ENCODE assay signal across 36 cellular contexts in the genomic region with DNA sequence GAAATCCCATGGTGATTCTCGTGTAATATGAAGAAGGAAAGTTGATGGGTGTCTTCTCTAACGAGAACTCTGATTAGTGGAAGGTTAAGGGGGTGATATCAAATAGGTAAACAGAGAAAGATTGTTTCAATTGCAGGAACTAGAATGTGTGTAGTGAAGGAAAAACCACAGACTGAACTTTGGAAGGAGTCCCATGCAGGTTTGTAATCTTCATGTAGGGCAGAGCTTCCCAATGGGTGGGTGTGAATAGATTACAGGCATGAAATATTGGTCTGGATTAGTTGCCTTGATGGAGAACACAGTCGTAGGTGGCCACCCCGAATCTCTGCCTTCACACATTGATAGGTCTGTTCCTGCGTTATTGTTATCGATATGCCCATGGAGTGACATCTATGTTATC.
"Had no signal": no experiment of that assay in that cellular context is flagged by ENCODE, and none has a peak within 500 bp of the region (broad histone marks: within the 10 kb centered on the region; RNA-seq: fewer than 3 reads in every experiment).

No MANE protein-coding gene starts in this region.

- H3K36me3 ChIP-seq: adrenal gland, breast epithelium, cardiac muscle cell, esophagus squamous epithelium, gastroesophageal sphincter, heart right ventricle had no signal

- H3K27me3 ChIP-seq: adrenal gland, body of pancreas, breast epithelium, cardiac muscle cell, dorsolateral prefrontal cortex, gastroesophageal sphincter, heart right ventricle, hepatocyte had no signal

- H3K4me3 ChIP-seq: adrenal gland, body of pancreas, breast epithelium, cardiac muscle cell, coronary artery, dorsolateral prefrontal cortex, esophagus squamous epithelium, gastroesophageal sphincter, heart right ventricle, hepatocyte had no signal

- H3K27ac Mint-ChIP-seq: activated CD4-positive, alpha-beta memory T cell treated with anti-CD3 and anti-CD28 coated beads for 36 hours; activated CD4-positive, alpha-beta T cell treated with anti-CD3 and anti-CD28 coated beads for 36 hours; activated CD4-positive, alpha-beta T cell treated with anti-CD3 and anti-CD28 coated beads, Interleukin-2, amount 10 ng/mL, durations not matched to agents 24 days and 14 days; activated CD8-positive, alpha-beta memory T cell treated with anti-CD3 and anti-CD28 coated beads, Interleukin-2, amount 10 ng/mL, durations not matched to agents 7 days and 5 days; activated CD8-positive, alpha-beta T cell treated with anti-CD3 and anti-CD28 coated beads, Interleukin-2, amount 10 ng/mL, durations not matched to agents 7 days and 5 days; activated naive CD4-positive, alpha-beta T cell treated with anti-CD3 and anti-CD28 coated beads for 36 hours; activated naive CD4-positive, alpha-beta T cell treated with anti-CD3 and anti-CD28 coated beads, Interleukin-2, amount 50 U/mL, for 24 hours; activated naive CD8-positive, alpha-beta T cell treated with anti-CD3 and anti-CD28 coated beads for 36 hours; activated T-helper 1 cell treated with anti-CD3 and anti-CD28 coated beads, Interleukin-12 subunit alpha, Interleukin-12 subunit beta, Interleukin-2, Interleukin-4 antibody, amounts not matched to agents 30 ng/mL and 10 ng/mL and 1 ng/mL, durations not matched to agents 14 hours and 24 hours and 36 hours; activated T-helper 2 cell treated with anti-CD3 and anti-CD28 coated beads, Interferon-gamma antibody, Interleukin-2, Interleukin-4, amounts not matched to agents 10 μg/mL and 5 μg/mL and 100 μg/mL, durations not matched to agents 14 hours and 24 hours and 36 hours; dendritic cell treated with granulocyte-macrophage colony-stimulating factor and Interleukin-4, amounts not matched to agents 40 ng/mL and 50 ng/mL, for 4 days had no signal

- ATAC-seq: activated CD4-positive, alpha-beta T cell treated with anti-CD3 and anti-CD28 coated beads for 36 hours; activated CD8-positive, alpha-beta memory T cell treated with anti-CD3 and anti-CD28 coated beads, Interleukin-2, amount 10 ng/mL, durations not matched to agents 7 days and 5 days; activated CD8-positive, alpha-beta T cell treated with anti-CD3 and anti-CD28 coated beads, Interleukin-2, amount 10 ng/mL, durations not matched to agents 7 days and 5 days; body of pancreas; gastroesophageal sphincter; heart right ventricle had no signal

- H3K4me3 Mint-ChIP-seq: activated CD4-positive, alpha-beta memory T cell treated with anti-CD3 and anti-CD28 coated beads for 36 hours; activated CD4-positive, alpha-beta T cell treated with anti-CD3 and anti-CD28 coated beads for 36 hours; activated CD4-positive, alpha-beta T cell treated with anti-CD3 and anti-CD28 coated beads, Interleukin-2, amount 10 ng/mL, durations not matched to agents 24 days and 14 days; activated CD8-positive, alpha-beta memory T cell treated with anti-CD3 and anti-CD28 coated beads, Interleukin-2, amount 10 ng/mL, durations not matched to agents 7 days and 5 days; activated CD8-positive, alpha-beta T cell treated with anti-CD3 and anti-CD28 coated beads, Interleukin-2, amount 10 ng/mL, durations not matched to agents 7 days and 5 days; activated naive CD4-positive, alpha-beta T cell treated with anti-CD3 and anti-CD28 coated beads for 36 hours; activated naive CD4-positive, alpha-beta T cell treated with anti-CD3 and anti-CD28 coated beads, Interleukin-2, amount 50 U/mL, for 24 hours; activated naive CD8-positive, alpha-beta T cell treated with anti-CD3 and anti-CD28 coated beads for 36 hours; activated T-helper 1 cell treated with anti-CD3 and anti-CD28 coated beads, Interleukin-12 subunit alpha, Interleukin-12 subunit beta, Interleukin-2, Interleukin-4 antibody, amounts not matched to agents 30 ng/mL and 10 ng/mL and 1 ng/mL, durations not matched to agents 14 hours and 24 hours and 36 hours; dendritic cell treated with granulocyte-macrophage colony-stimulating factor and Interleukin-4, amounts not matched to agents 40 ng/mL and 50 ng/mL, for 4 days had no signal

- H3K27ac ChIP-seq: adrenal gland, body of pancreas, breast epithelium, cardiac muscle cell, coronary artery, dorsolateral prefrontal cortex, esophagus squamous epithelium, gastroesophageal sphincter, heart right ventricle, hepatocyte had no signal

- DNase-seq: activated CD4-positive, alpha-beta memory T cell treated with anti-CD3 and anti-CD28 coated beads for 36 hours; activated CD4-positive, alpha-beta T cell treated with anti-CD3 and anti-CD28 coated beads for 36 hours; activated CD4-positive, alpha-beta T cell treated with anti-CD3 and anti-CD28 coated beads, Interleukin-2, amount 10 ng/mL, durations not matched to agents 24 days and 14 days; activated CD4-positive, CD25-positive, alpha-beta regulatory T cell; activated CD4-positive, CD25-positive, alpha-beta regulatory T cell treated with anti-CD3 and anti-CD28 coated beads, Interleukin-2, amount 50 U/mL, for 72 hours; activated CD8-positive, alpha-beta memory T cell treated with anti-CD3 and anti-CD28 coated beads, Interleukin-2, amount 10 ng/mL, durations not matched to agents 7 days and 5 days; activated CD8-positive, alpha-beta memory T cell treated with anti-CD3 and anti-CD28 coated beads, Interleukin-2, amount 50 U/mL, for 4 hours; activated CD8-positive, alpha-beta T cell treated with anti-CD3 and anti-CD28 coated beads, Interleukin-2, amount 10 ng/mL, durations not matched to agents 7 days and 5 days; activated effector memory CD4-positive, alpha-beta T cell treated with anti-CD3 and anti-CD28 coated beads, Interleukin-2, amount 50 U/mL, for 16 hours; activated naive CD4-positive, alpha-beta T cell treated with anti-CD3 and anti-CD28 coated beads for 36 hours; activated naive CD8-positive, alpha-beta T cell treated with anti-CD3 and anti-CD28 coated beads for 36 hours; activated naive CD8-positive, alpha-beta T cell treated with anti-CD3 and anti-CD28 coated beads, Interleukin-2, amount 50 U/mL, for 24 hours; activated T-cell treated with anti-CD3 and anti-CD28 coated beads, Interleukin-2, amount 50 U/mL, for 1 hour; activated T-cell treated with anti-CD3 and anti-CD28 coated beads, Interleukin-2, amount 50 U/mL, for 48 hours; adrenal gland; amygdala; aorta; body of pancreas; central memory CD4-positive, alpha-beta T cell; cerebellar nuclear complex; dorsolateral prefrontal cortex; effector memory CD4-positive, alpha-beta T cell; erythroblast; esophagus squamous epithelium; foreskin melanocyte; heart right ventricle; T-helper 2 cell had no signal

- H3K36me3 Mint-ChIP-seq: activated CD4-positive, alpha-beta memory T cell treated with anti-CD3 and anti-CD28 coated beads for 36 hours; activated CD8-positive, alpha-beta memory T cell treated with anti-CD3 and anti-CD28 coated beads, Interleukin-2, amount 10 ng/mL, durations not matched to agents 7 days and 5 days; activated naive CD4-positive, alpha-beta T cell treated with anti-CD3 and anti-CD28 coated beads, Interleukin-2, amount 50 U/mL, for 24 hours; activated naive CD8-positive, alpha-beta T cell treated with anti-CD3 and anti-CD28 coated beads for 36 hours had no signal

- H3K79me2 ChIP-seq: hepatocyte had no signal

- H3K9me3 Mint-ChIP-seq: activated CD4-positive, alpha-beta memory T cell treated with anti-CD3 and anti-CD28 coated beads for 36 hours; activated naive CD4-positive, alpha-beta T cell treated with anti-CD3 and anti-CD28 coated beads for 36 hours; activated naive CD4-positive, alpha-beta T cell treated with anti-CD3 and anti-CD28 coated beads, Interleukin-2, amount 50 U/mL, for 24 hours; activated naive CD8-positive, alpha-beta T cell treated with anti-CD3 and anti-CD28 coated beads for 36 hours; activated naive CD8-positive, alpha-beta T cell treated with anti-CD3 and anti-CD28 coated beads, Interleukin-2, amount 50 U/mL, for 24 hours; activated T-helper 2 cell treated with anti-CD3 and anti-CD28 coated beads, Interferon-gamma antibody, Interleukin-2, Interleukin-4, amounts not matched to agents 10 μg/mL and 5 μg/mL and 100 μg/mL, durations not matched to agents 14 hours and 24 hours and 36 hours; dendritic cell treated with granulocyte-macrophage colony-stimulating factor and Interleukin-4, amounts not matched to agents 40 ng/mL and 50 ng/mL, for 4 days had no signal

- H3K27me3 Mint-ChIP-seq: activated CD4-positive, alpha-beta memory T cell treated with anti-CD3 and anti-CD28 coated beads for 36 hours; activated CD4-positive, alpha-beta T cell treated with anti-CD3 and anti-CD28 coated beads for 36 hours; activated naive CD4-positive, alpha-beta T cell treated with anti-CD3 and anti-CD28 coated beads, Interleukin-2, amount 50 U/mL, for 24 hours had no signal

- H3K9me3 ChIP-seq: adrenal gland, body of pancreas, breast epithelium, esophagus squamous epithelium, gastroesophageal sphincter, heart right ventricle had no signal

- H3K4me1 ChIP-seq: adrenal gland, body of pancreas, breast epithelium had no signal
